In the genomic region with DNA sequence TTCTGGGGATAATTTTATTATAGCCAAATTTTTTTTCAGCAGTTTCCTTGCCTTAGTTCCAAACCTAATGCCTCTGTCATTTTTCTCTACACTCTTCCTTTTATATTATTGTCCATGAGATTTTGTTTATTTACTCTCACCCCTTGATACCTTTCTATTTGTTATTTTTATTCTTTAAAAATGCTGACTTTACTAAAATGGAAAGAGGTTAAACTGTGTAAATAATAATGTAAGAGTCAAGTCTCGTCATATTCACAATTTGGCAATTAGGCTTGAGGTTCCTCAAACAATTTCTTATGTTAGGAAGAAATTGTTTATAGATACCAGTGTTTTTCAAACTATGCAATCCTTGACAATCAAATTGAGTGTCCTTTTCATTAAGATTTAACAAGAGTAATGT, we compare ENCODE assay signal across 21 cellular contexts.
"Had no signal": no experiment of that assay in that cellular context is flagged by ENCODE, and none has a peak within 500 bp of the region (broad histone marks: within the 10 kb centered on the region; RNA-seq: fewer than 3 reads in every experiment).

No MANE protein-coding gene starts in this region.

- H3K36me3 ChIP-seq: MG63, SJCRH30 had no signal

- H3K4me3 ChIP-seq: MG63, SJCRH30 had no signal

- H3K27me3 ChIP-seq: MG63, SJCRH30 had no signal

- H3K4me1 ChIP-seq: SJCRH30 had no signal

- DNase-seq: Karpas-422, KBM-7, MG63, NCI-H1092, NCI-H1105 treated with DMSO at 0.1 percent for 48 hours, NCI-H1436 treated with DMSO at 0.1 percent for 48 hours, NCI-H1694 treated with DMSO at 0.1 percent for 48 hours, NCI-H1930, NCI-H2081, NCI-H2107, NCI-H2227 treated with DMSO at 0.1 percent for 48 hours, NCI-H524, NCI-H526 treated with DMSO at 0.1 percent for 48 hours, NCI-H748 treated with DMSO at 0.1 percent for 48 hours, PC-3, SHP77 treated with DMSO at 0.1 percent for 48 hours, SJCRH30, T-helper 2 cell had no signal

- H3K9me3 ChIP-seq: MG63, SJCRH30 had no signal

- ATAC-seq: Panc1, PC-3, Right ventricle myocardium inferior, SK-N-SH treated with all-trans-retinoic acid at 6 μM for 48 hours had no signal

- H3K27ac ChIP-seq: SJCRH30 had no signal
